In genomic region chr16:10870808-10871156, GRCh38 we compare ENCODE assay signal across 10 cellular contexts. TPM values are rescaled to one million over a fixed set of nuclear protein-coding genes. Genes with fewer than 3 reads are reported as not detected.
DNase-seq lines count a peak whose midpoint lies in the region; ATAC-seq and TF ChIP-seq lines count a peak whose summit lies in the region.
"Had no signal": no experiment of that assay in that cellular context is flagged by ENCODE, and none has a peak within 500 bp of the region (broad histone marks: within the 10 kb centered on the region; RNA-seq: fewer than 3 reads in every experiment).

No MANE protein-coding gene starts in this region.

- H3K36me3 Mint-ChIP-seq in activated CD4-positive, alpha-beta T cell treated with anti-CD3 and anti-CD28 coated beads for 36 hours (ENCODE audit: low read depth): no peaks in the 10 kb centered on the region
- peaks cover 0 to 4% (median 0%) of the 10 kb centered on the region in 3 donors for H3K36me3 Mint-ChIP-seq in immature natural killer cell
- H3K36me3 Mint-ChIP-seq in stimulated activated naive CD8-positive, alpha-beta T cell treated with anti-CD3 and anti-CD28 coated beads, Interleukin-15, Interleukin-2, amounts not matched to agents 100 ng/mL and 50 ng/mL, for 24 hours (ENCODE audit: low read depth): no peaks in the 10 kb centered on the region

- intact Hi-C loops in activated CD4-positive, alpha-beta T cell treated with anti-CD3 and anti-CD28 coated beads for 36 hours (cut with DNase I, micrococcal nuclease): loop anchor here (1.0 to 5.0 kb wide), 8 partner anchors 11 to 354 kb away; partner anchors contain the start of gene DEXI (in 1 of the 2)

- H3K4me1 Mint-ChIP-seq in activated CD4-positive, alpha-beta T cell treated with anti-CD3 and anti-CD28 coated beads for 36 hours: peaks cover 50% of the 10 kb centered on the region
- peaks cover 40 to 63% of the 10 kb centered on the region in 2 donors for H3K4me1 Mint-ChIP-seq in immature natural killer cell
- H3K4me1 Mint-ChIP-seq in stimulated activated naive CD8-positive, alpha-beta T cell treated with anti-CD3 and anti-CD28 coated beads, Interleukin-15, Interleukin-2, amounts not matched to agents 100 ng/mL and 50 ng/mL, for 24 hours (ENCODE audit: low read depth): peaks cover 68% of the 10 kb centered on the region

- no peak for TF ChIP-seq CTCF in Peyer's patch (IDR thresholded peaks at IDR 0.05)

- no peak overlapping the region for H3K4me3 ChIP-seq in Peyer's patch
- H3K4me3 ChIP-seq: A549 had no signal

- no peak for DNase-seq in activated CD4-positive, alpha-beta T cell treated with anti-CD3 and anti-CD28 coated beads for 36 hours
- DNase-seq in activated CD4-positive, alpha-beta T cell treated with anti-CD3 and anti-CD28 coated beads for 48 hours: no peak
- DNase-seq in Peyer's patch (no peak), immature natural killer cell (no peak), DMS53 treated with DMSO at 0.1 percent for 48 hours (lab: John Stamatoyannopoulos, UW; ENCODE audit: unreplicated experiment) (no peak), cerebellum (ENCODE audit: low spot score) (no peak), HK-2 (ENCODE audit: unreplicated experiment) (no peak)
- DNase-seq: NCI-H2107 had no signal

- no peaks in the 10 kb centered on the region for H3K27me3 ChIP-seq in Peyer's patch

- H3K4me3 Mint-ChIP-seq in activated CD4-positive, alpha-beta T cell treated with anti-CD3 and anti-CD28 coated beads for 36 hours: peak overlapping the region; percentile 7
- H3K4me3 Mint-ChIP-seq in immature natural killer cell: peak overlapping the region in 4 of 5 donors; percentile 16 to 76 (median 46)
- peak overlapping the region; percentile 62 for H3K4me3 Mint-ChIP-seq in stimulated activated naive CD8-positive, alpha-beta T cell treated with anti-CD3 and anti-CD28 coated beads, Interleukin-15, Interleukin-2, amounts not matched to agents 100 ng/mL and 50 ng/mL, for 24 hours

- H3K36me3 ChIP-seq in Peyer's patch: no peaks in the 10 kb centered on the region

- ATAC-seq in activated CD4-positive, alpha-beta T cell treated with anti-CD3 and anti-CD28 coated beads for 36 hours: peak; percentile 9

- H3K27me3 Mint-ChIP-seq in activated CD4-positive, alpha-beta T cell treated with anti-CD3 and anti-CD28 coated beads for 36 hours: peaks cover 39% of the 10 kb centered on the region
- peaks cover 3 to 7% (median 4%) of the 10 kb centered on the region in 3 donors for H3K27me3 Mint-ChIP-seq in immature natural killer cell (ENCODE audit: low read depth in 3 of 3)
- peaks cover 47% of the 10 kb centered on the region for H3K27me3 Mint-ChIP-seq in stimulated activated naive CD8-positive, alpha-beta T cell treated with anti-CD3 and anti-CD28 coated beads, Interleukin-15, Interleukin-2, amounts not matched to agents 100 ng/mL and 50 ng/mL, for 24 hours

- H3K27ac Mint-ChIP-seq in activated CD4-positive, alpha-beta T cell treated with anti-CD3 and anti-CD28 coated beads for 36 hours: peak overlapping the region; percentile 68
- peak overlapping the region in 2 of 6 donors; percentile 64 to 82 for H3K27ac Mint-ChIP-seq in immature natural killer cell
- H3K27ac Mint-ChIP-seq in stimulated activated naive CD8-positive, alpha-beta T cell treated with anti-CD3 and anti-CD28 coated beads, Interleukin-15, Interleukin-2, amounts not matched to agents 100 ng/mL and 50 ng/mL, for 24 hours: peak overlapping the region; percentile 94

- peaks cover 4 to 39% (median 25%) of the 10 kb centered on the region in 4 donors for H3K4me1 ChIP-seq in Peyer's patch
- H3K4me1 ChIP-seq: A549 had no signal

- POLR2A ChIA-PET in activated CD4-positive, alpha-beta T cell treated with anti-CD3 and anti-CD28 coated beads for 36 hours (lab: Charles Lee): no interaction called here

- TF ChIP-seq POLR2A in Peyer's patch (IDR thresholded peaks at IDR 0.05): no peak

- no peaks in the 10 kb centered on the region for H3K9me3 Mint-ChIP-seq in activated CD4-positive, alpha-beta T cell treated with anti-CD3 and anti-CD28 coated beads for 36 hours (ENCODE audit: low read depth)
- peaks cover 0 to 2% (median 0%) of the 10 kb centered on the region in 6 donors for H3K9me3 Mint-ChIP-seq in immature natural killer cell
- H3K9me3 Mint-ChIP-seq in stimulated activated naive CD8-positive, alpha-beta T cell treated with anti-CD3 and anti-CD28 coated beads, Interleukin-15, Interleukin-2, amounts not matched to agents 100 ng/mL and 50 ng/mL, for 24 hours: no peaks in the 10 kb centered on the region

- H3K9me3 ChIP-seq in Peyer's patch: no peaks in the 10 kb centered on the region
- H3K9me3 ChIP-seq: A549 had no signal

- peak overlapping the region; percentile 41 to 77 (median 67) for H3K27ac ChIP-seq in Peyer's patch
- H3K27ac ChIP-seq: A549 had no signal

- CTCF ChIA-PET in activated CD4-positive, alpha-beta T cell treated with anti-CD3 and anti-CD28 coated beads for 36 hours (lab: Charles Lee): no interaction called here

RNA-seq across cellular contexts. Expression of gene CIITA, which starts 6.2 kb away (rescaled TPM):
- 1 to 10 TPM in 1 of 2 experiments, under 1 TPM in 1; 0.87 to 1.4 TPM for total RNA-seq in activated CD4-positive, alpha-beta T cell treated with anti-CD3 and anti-CD28 coated beads for 36 hours
- total RNA-seq in Peyer's patch: 100 to 1,000 TPM in 1 of 4 donors, 10 to 100 TPM in 3; 27.7 to 107 (median 60.9) TPM
- 1 to 10 TPM in 2 of 3 donors, under 1 TPM in 1; 0.25 to 2.4 (median 1.7) TPM for polyA plus RNA-seq in immature natural killer cell
- 0.36 TPM for total RNA-seq in cerebellum

RNA-seq across cellular contexts. Expression of gene TVP23A, which starts 52.2 kb away (rescaled TPM):
- under 1 TPM in 1 of 2 experiments, not detected in 1; 0.09 TPM for total RNA-seq in activated CD4-positive, alpha-beta T cell treated with anti-CD3 and anti-CD28 coated beads for 36 hours
- 1 to 10 TPM in 2 of 4 donors, not detected in 2; 1.1 to 3.3 TPM for total RNA-seq in Peyer's patch
- under 1 TPM; 0.09 to 0.46 (median 0.14) TPM for polyA plus RNA-seq in immature natural killer cell
- 12.2 TPM for total RNA-seq in cerebellum

Comparison
In these comparisons a context has a peak if more than half of its experiments do, and no peak if none do; other contexts are left out.
1. H3K4me3 Mint-ChIP-seq: peak in every context shown above with its lines; median percentile 62 in stimulated activated naive CD8-positive, alpha-beta T cell treated with anti-CD3 and anti-CD28 coated beads, Interleukin-15, Interleukin-2, amounts not matched to agents 100 ng/mL and 50 ng/mL, for 24 hours; 46 in immature natural killer cell; 7 in activated CD4-positive, alpha-beta T cell treated with anti-CD3 and anti-CD28 coated beads for 36 hours.
2. RNA of gene CIITA, which starts 6.2 kb away (total RNA-seq): 27.7 to 107 TPM in Peyer's patch; 0.87 to 1.4 TPM in activated CD4-positive, alpha-beta T cell treated with anti-CD3 and anti-CD28 coated beads for 36 hours and 0.36 TPM in cerebellum (single experiment); every median in the first group is over 10 times any median in the second.